ENCODE assay signal across 1 cellular context in the genomic region with DNA sequence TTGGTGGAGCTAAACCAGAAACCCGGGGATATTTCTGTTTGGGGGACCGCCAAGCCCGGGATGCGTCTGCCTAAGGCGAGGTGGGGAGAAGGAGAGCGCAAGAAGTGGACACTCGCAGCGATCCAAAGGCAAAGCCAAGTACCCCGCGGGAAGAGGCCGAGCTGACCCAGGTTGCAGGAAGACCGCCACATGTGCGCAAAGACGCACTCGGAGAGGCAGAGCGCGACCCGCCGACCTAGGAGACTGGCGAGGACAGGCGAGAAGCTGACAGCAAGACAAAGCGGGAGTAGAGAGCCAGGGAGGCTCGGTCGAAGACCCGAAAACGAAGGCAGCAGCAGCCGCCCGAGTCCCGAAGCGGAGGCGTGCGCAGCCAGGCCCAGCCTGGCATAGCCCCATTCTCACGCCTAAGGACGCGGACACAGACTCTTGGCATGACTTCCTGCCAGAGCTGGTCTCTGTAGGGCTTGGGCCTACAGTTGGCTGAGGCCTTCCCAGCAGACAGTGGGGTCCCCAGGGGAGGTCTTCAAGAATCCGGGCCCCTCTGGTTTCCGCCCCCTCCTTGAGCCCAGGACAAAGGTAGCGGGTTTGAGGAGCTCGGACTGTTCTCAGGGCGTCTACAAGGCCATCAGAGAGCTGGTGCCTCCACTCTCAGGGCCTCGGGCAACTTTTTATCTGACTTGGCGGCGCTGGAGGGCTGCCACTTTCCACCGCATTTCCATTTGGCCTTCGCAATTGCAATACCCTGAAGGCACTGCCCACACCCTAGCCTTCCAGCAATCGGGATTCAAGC.
A peak's percentile ranks its signal among the peaks of the same experiment; 100 is the strongest.
TF ChIP-seq lines count a peak whose summit lies in the region.

No MANE protein-coding gene starts in this region.

TF ChIP-seq in K562, 482 proteins besides CTCF, POLR2A, EP300 and RAD21:
- TF ChIP-seq HMG20B (CRISPR knock-in tag; IDR thresholded peaks at IDR 0.05) (no peak), NFE2L1 (tag; IDR thresholded peaks at IDR 0.05; ENCODE audit: borderline replicate concordance, low read depth) (no peak), ZNF121 (CRISPR knock-in tag; conservative IDR thresholded peaks at IDR 0.05) (no peak), LCOR (CRISPR knock-in tag; IDR thresholded peaks at IDR 0.05) (no peak), MBD2 (IDR thresholded peaks at IDR 0.05; ENCODE audit: borderline replicate concordance, low read depth) (no peak)
- TF ChIP-seq, protein P1, sequence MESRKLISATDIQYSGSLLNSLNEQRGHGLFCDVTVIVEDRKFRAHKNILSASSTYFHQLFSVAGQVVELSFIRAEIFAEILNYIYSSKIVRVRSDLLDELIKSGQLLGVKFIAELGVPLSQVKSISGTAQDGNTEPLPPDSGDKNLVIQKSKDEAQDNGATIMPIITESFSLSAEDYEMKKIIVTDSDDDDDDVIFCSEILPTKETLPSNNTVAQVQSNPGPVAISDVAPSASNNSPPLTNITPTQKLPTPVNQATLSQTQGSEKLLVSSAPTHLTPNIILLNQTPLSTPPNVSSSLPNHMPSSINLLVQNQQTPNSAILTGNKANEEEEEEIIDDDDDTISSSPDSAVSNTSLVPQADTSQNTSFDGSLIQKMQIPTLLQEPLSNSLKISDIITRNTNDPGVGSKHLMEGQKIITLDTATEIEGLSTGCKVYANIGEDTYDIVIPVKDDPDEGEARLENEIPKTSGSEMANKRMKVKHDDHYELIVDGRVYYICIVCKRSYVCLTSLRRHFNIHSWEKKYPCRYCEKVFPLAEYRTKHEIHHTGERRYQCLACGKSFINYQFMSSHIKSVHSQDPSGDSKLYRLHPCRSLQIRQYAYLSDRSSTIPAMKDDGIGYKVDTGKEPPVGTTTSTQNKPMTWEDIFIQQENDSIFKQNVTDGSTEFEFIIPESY (CRISPR knock-in tag; IDR thresholded peaks at IDR 0.05), result peak; percentile 88; the same call in 1 of the 2 replicates
- TF ChIP-seq, protein P2, sequence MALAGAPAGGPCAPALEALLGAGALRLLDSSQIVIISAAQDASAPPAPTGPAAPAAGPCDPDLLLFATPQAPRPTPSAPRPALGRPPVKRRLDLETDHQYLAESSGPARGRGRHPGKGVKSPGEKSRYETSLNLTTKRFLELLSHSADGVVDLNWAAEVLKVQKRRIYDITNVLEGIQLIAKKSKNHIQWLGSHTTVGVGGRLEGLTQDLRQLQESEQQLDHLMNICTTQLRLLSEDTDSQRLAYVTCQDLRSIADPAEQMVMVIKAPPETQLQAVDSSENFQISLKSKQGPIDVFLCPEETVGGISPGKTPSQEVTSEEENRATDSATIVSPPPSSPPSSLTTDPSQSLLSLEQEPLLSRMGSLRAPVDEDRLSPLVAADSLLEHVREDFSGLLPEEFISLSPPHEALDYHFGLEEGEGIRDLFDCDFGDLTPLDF (CRISPR knock-in tag; IDR thresholded peaks at IDR 0.05), result no peak
